20 cellular contexts compared by ENCODE assay signal in genomic region chr17:17553217-17554195, GRCh38. TPM values are rescaled to one million over a fixed set of nuclear protein-coding genes. Genes with fewer than 3 reads are reported as not detected.
A peak's percentile ranks its signal among the peaks of the same experiment; 100 is the strongest.
DNase-seq lines count a peak whose midpoint lies in the region; ATAC-seq and TF ChIP-seq lines count a peak whose summit lies in the region.
"Had no signal": no experiment of that assay in that cellular context is flagged by ENCODE, and none has a peak within 500 bp of the region (broad histone marks: within the 10 kb centered on the region; RNA-seq: fewer than 3 reads in every experiment).

No MANE protein-coding gene starts in this region.

- peaks cover 0 to 13% (median 0%) of the 10 kb centered on the region in 11 experiments; a peak in 2 of 22 replicates for H3K27me3 ChIP-seq in BLaER1 treated with 17β-estradiol and CSF1 and Interleukin-3, amounts not matched to agents 10 nM and 100 nM
- H3K27me3 ChIP-seq in heart left ventricle (no peaks in the 10 kb centered on the region), psoas muscle (ENCODE audit: insufficient read depth in 3 of 3, low read length in 2 of 3) (no peaks in the 10 kb centered on the region), Karpas-422 (ENCODE audit: low read length) (no peaks in the 10 kb centered on the region), uterus (no peaks in the 10 kb centered on the region)
- H3K27me3 ChIP-seq: BE2C had no signal

- H3K9ac ChIP-seq in BLaER1 treated with 17β-estradiol and CSF1 and Interleukin-3, amounts not matched to agents 10 nM and 100 nM: peak overlapping the region in 3 of 11 experiments; percentile 2 to 31 (median 9); a peak in 1 of 22 replicates
- no peak overlapping the region for H3K9ac ChIP-seq in Karpas-422 (ENCODE audit: low read length)

- no peak overlapping the region for H3K4me3 ChIP-seq in BLaER1 treated with 17β-estradiol and CSF1 and Interleukin-3, amounts not matched to agents 10 nM and 100 nM
- H3K4me3 ChIP-seq in heart left ventricle (no peak overlapping the region), psoas muscle (no peak overlapping the region), Karpas-422 (ENCODE audit: low read length) (no peak overlapping the region), uterus (no peak overlapping the region)

- H3K4me2 ChIP-seq in BLaER1 treated with 17β-estradiol and CSF1 and Interleukin-3, amounts not matched to agents 10 nM and 100 nM: peak overlapping the region in 9 of 11 experiments; percentile 20 to 96 (median 76); a peak in 17 of 22 replicates
- no peak overlapping the region for H3K4me2 ChIP-seq in Karpas-422 (ENCODE audit: low read depth, low read length, poor library complexity, severe bottlenecking)

- no peaks in the 10 kb centered on the region for H3K79me2 ChIP-seq in Karpas-422 (ENCODE audit: low read length)

- no peaks in the 10 kb centered on the region for H3K36me3 ChIP-seq in BLaER1 treated with 17β-estradiol and CSF1 and Interleukin-3, amounts not matched to agents 10 nM and 100 nM
- H3K36me3 ChIP-seq in heart left ventricle: no peaks in the 10 kb centered on the region
- no peaks in the 10 kb centered on the region for H3K36me3 ChIP-seq in psoas muscle (ENCODE audit: insufficient read depth in 1 of 2, low read depth in 1 of 2)
- no peaks in the 10 kb centered on the region for H3K36me3 ChIP-seq in Karpas-422 (ENCODE audit: insufficient read depth, low read length)
- H3K36me3 ChIP-seq in uterus: no peaks in the 10 kb centered on the region
- H3K36me3 ChIP-seq: BE2C had no signal

- peaks cover 0 to 79% (median 20%) of the 10 kb centered on the region in 11 experiments; a peak in 13 of 22 replicates for H4K20me1 ChIP-seq in BLaER1 treated with 17β-estradiol and CSF1 and Interleukin-3, amounts not matched to agents 10 nM and 100 nM
- peaks cover 4% of the 10 kb centered on the region; the same call in 1 of the 2 replicates for H4K20me1 ChIP-seq in Karpas-422 (ENCODE audit: insufficient read depth, low read depth, low read length)

- intact Hi-C loops in heart left ventricle (cut with DNase I): loop anchor here in 1 of 10 donors (5.0 kb wide), 1 partner anchor 56 kb away; the partner anchor contains the start of gene RASD1
- intact Hi-C loops in psoas muscle (cut with DNase I): no loop called here
- intact Hi-C loops in uterus (cut with DNase I; ENCODE audit: low total_unique reads): no loop called here

- no peak for ATAC-seq in heart left ventricle
- peak; percentile 14 for ATAC-seq in left lobe of liver
- peak in 2 of 4 donors; percentile 30 to 70 for ATAC-seq in psoas muscle
- ATAC-seq in HG02938 (IDR thresholded peaks at IDR 0.05; ENCODE audit: unreplicated experiment): no peak

- H3K9me3 ChIP-seq in BLaER1 treated with 17β-estradiol and CSF1 and Interleukin-3, amounts not matched to agents 10 nM and 100 nM (replicated peaks in 1 of 11): no peaks in the 10 kb centered on the region
- no peaks in the 10 kb centered on the region for H3K9me3 ChIP-seq in heart left ventricle
- H3K9me3 ChIP-seq in psoas muscle: no peaks in the 10 kb centered on the region
- no peaks in the 10 kb centered on the region for H3K9me3 ChIP-seq in Karpas-422 (ENCODE audit: low read length)
- H3K9me3 ChIP-seq in uterus: no peaks in the 10 kb centered on the region
- H3K9me3 ChIP-seq: BE2C had no signal

- H3K4me1 ChIP-seq in BLaER1 treated with 17β-estradiol and CSF1 and Interleukin-3, amounts not matched to agents 10 nM and 100 nM: peaks cover 28 to 92% (median 89%) of the 10 kb centered on the region in 10 experiments
- H3K4me1 ChIP-seq in heart left ventricle (peaks cover 0 to 63% (median 21%) of the 10 kb centered on the region in 12 donors), psoas muscle (peaks cover 21% of the 10 kb centered on the region), Karpas-422 (ENCODE audit: low read length) (no peaks in the 10 kb centered on the region), uterus (no peaks in the 10 kb centered on the region)

- no peak for TF ChIP-seq POLR2A in heart left ventricle (IDR thresholded peaks at IDR 0.05)
- TF ChIP-seq POLR2A in uterus (IDR thresholded peaks at IDR 0.05): no peak

- peak in 3 of 5 donors; percentile 23 to 56 (median 24) for DNase-seq in heart left ventricle
- DNase-seq in left lobe of liver (ENCODE audit: low spot score): no peak
- DNase-seq in psoas muscle: peak in 1 of 2 donors; percentile 70
- DNase-seq in Karpas-422: no peak
- DNase-seq in uterus: no peak
- DNase-seq: BE2C; Calu3; CD4-positive, alpha-beta memory T cell; DMS53; KG1; MV-4-11; NCI-H1417 treated with DMSO at 0.1 percent for 48 hours; NCI-H187 treated with DMSO at 0.1 percent for 48 hours; NCI-H226; NCI-H524; NCI-H82; SIG-M5 had no signal

- 81 to 86% (median 83%) methylated on average over 23 to 30 of the region's 30 CpGs for WGBS in heart left ventricle, 4 donors
- WGBS in psoas muscle, 3 donors: 76 to 92% (median 81%) methylated on average over 30 of the region's 30 CpGs

- H2AFZ ChIP-seq in Karpas-422 (ENCODE audit: low read length): no peak overlapping the region

- TF ChIP-seq CTCF in heart left ventricle (IDR thresholded peaks at IDR 0.05) (no peak), psoas muscle (IDR thresholded peaks at IDR 0.05) (no peak), uterus (IDR thresholded peaks at IDR 0.05) (no peak)

- H3K27ac ChIP-seq in BLaER1 treated with 17β-estradiol and CSF1 and Interleukin-3, amounts not matched to agents 10 nM and 100 nM: peak overlapping the region in 1 of 11 experiments; percentile 16; a peak in 1 of 22 replicates
- H3K27ac ChIP-seq in heart left ventricle (peak overlapping the region in 10 of 12 donors; percentile 10 to 89 (median 80)), psoas muscle (peak overlapping the region; percentile 53), Karpas-422 (ENCODE audit: low read length) (no peak overlapping the region), uterus (no peak overlapping the region)

- no peaks in the 10 kb centered on the region for H3K9me2 ChIP-seq in Karpas-422 (replicated peaks; ENCODE audit: insufficient read depth, low read length)

RNA-seq across cellular contexts. Expression of gene PEMT, which starts 38.0 kb away (rescaled TPM):
- 10 to 100 TPM; 15.7 to 41.0 (median 25.4) TPM for total RNA-seq in heart left ventricle
- 10 to 100 TPM; 25.0 to 42.2 TPM for polyA plus RNA-seq in heart left ventricle
- 180 TPM for total RNA-seq in left lobe of liver
- total RNA-seq in psoas muscle: 10 to 100 TPM; 15.9 to 28.1 (median 21.7) TPM
- polyA plus RNA-seq in psoas muscle: 10 to 100 TPM; 24.1 to 79.0 (median 35.7) TPM
- total RNA-seq in Karpas-422 (2014; rRNA removed; shearing (Covaris generic); ENCODE audit: low replicate concordance): 62.7 and 69.8 TPM in 2 replicates
- total RNA-seq in uterus: 10 to 100 TPM; 26.3 to 61.7 (median 32.2) TPM

RNA-seq across cellular contexts. Expression of gene RASD1, which starts 57.3 kb away (rescaled TPM):
- total RNA-seq in heart left ventricle: 10 to 100 TPM in 6 of 9 donors, 1 to 10 TPM in 3; 1.5 to 43.5 (median 16.2) TPM
- polyA plus RNA-seq in heart left ventricle: 10 to 100 TPM; 18.4 to 79.2 TPM
- total RNA-seq in left lobe of liver: 1.1 TPM
- total RNA-seq in psoas muscle: 100 to 1,000 TPM in 1 of 4 donors, 10 to 100 TPM in 1, 1 to 10 TPM in 2; 4.4 to 436 (median 33.8) TPM
- 100 to 1,000 TPM in 1 of 3 donors, 10 to 100 TPM in 2; 10.7 to 121 (median 26.5) TPM for polyA plus RNA-seq in psoas muscle
- total RNA-seq in Karpas-422 (2014; rRNA removed; shearing (Covaris generic); ENCODE audit: low replicate concordance): not detected in 2 replicates
- total RNA-seq in uterus: 10 to 100 TPM in 1 of 4 donors, 1 to 10 TPM in 2, under 1 TPM in 1; 0.59 to 12.7 (median 7.4) TPM
- total RNA-seq: Calu3, RPMI7951 had no signal

Comparison
In these comparisons a context has a peak if more than half of its experiments do, and no peak if none do; other contexts are left out.
1. H3K27ac ChIP-seq: peak in heart left ventricle (10 of 12) and psoas muscle (single experiment); none in Karpas-422 (single experiment) and uterus (0 of 2).
2. DNase-seq: peak in heart left ventricle (3 of 5); none in left lobe of liver (single experiment), Karpas-422 (single experiment) and uterus (0 of 2).